ENCODE assay signal across 9 cellular contexts in genomic region chrX:38817004-38817703, GRCh38. TPM values are rescaled to one million over a fixed set of nuclear protein-coding genes. Genes with fewer than 3 reads are reported as not detected.
DNase-seq lines count a peak whose midpoint lies in the region; ATAC-seq, FAIRE-seq and TF ChIP-seq lines count a peak whose summit lies in the region.
"Had no signal": no experiment of that assay in that cellular context is flagged by ENCODE, and none has a peak within 500 bp of the region (broad histone marks: within the 10 kb centered on the region; RNA-seq: fewer than 3 reads in every experiment).

No MANE protein-coding gene starts in this region.

- H3T11ph ChIP-seq in H9 (ENCODE audit: low read length) = no peak overlapping the region

- no peaks in the 10 kb centered on the region for H3K27me3 Mint-ChIP-seq in H9 (ENCODE audit: low read depth)

- no peak overlapping the region for H2AK5ac ChIP-seq in H9 (ENCODE audit: insufficient read length, low read length)

- H4K91ac ChIP-seq in H9 (ENCODE audit: insufficient read length, low read depth, low read length) = no peak overlapping the region

- no peaks in the 10 kb centered on the region for H3K79me1 ChIP-seq in H9 (ENCODE audit: insufficient read depth, low read depth, low read length, poor library complexity, severe bottlenecking)

- peaks cover 2 to 5% (median 3%) of the 10 kb centered on the region in 3 experiments; a peak in 5 of 7 replicates for H3K36me3 Mint-ChIP-seq in H9 (ENCODE audit: insufficient read depth in 1 of 3, low read depth in 3 of 3)

- no peaks in the 10 kb centered on the region for H4K20me1 ChIP-seq in H9 (ENCODE audit: control insufficient read depth, insufficient read depth, insufficient read length)
- no peaks in the 10 kb centered on the region for H4K20me1 ChIP-seq in K562 (replicated peaks; ENCODE audit: control insufficient read depth, insufficient read depth, low read length)

- CTCF ChIA-PET in K562 (lab: Yijun Ruan, JAX; ENCODE audit: low intra/inter-chr PET ratio) = no interaction called here

- H3K36me3 ChIP-seq in K562 (ENCODE audit: control insufficient read depth, insufficient read depth, low read length) = no peaks in the 10 kb centered on the region

- H3K9ac ChIP-seq in H9 (ENCODE audit: extremely low read depth, insufficient read length, low read length) = no peak overlapping the region
- H3K9ac ChIP-seq in K562 (ENCODE audit: insufficient read depth in 1 of 2, low read depth in 2 of 2, low read length in 2 of 2) = no peak overlapping the region

- no peak overlapping the region for H3K4me3 Mint-ChIP-seq in H9

- H3K4me1 ChIP-seq in H9 (ENCODE audit: insufficient read depth, low read length) (peaks cover 8% of the 10 kb centered on the region), K562 (replicated peaks in 1 of 2; ENCODE audit: control insufficient read depth in 2 of 2, insufficient read depth in 2 of 2, low read length in 2 of 2) (peaks cover 0 to 16% of the 10 kb centered on the region in 2 experiments; a peak in 3 of 5 replicates)

- no peak overlapping the region for H3K14ac ChIP-seq in H9 (ENCODE audit: insufficient read depth, low read length)

- POLR2A ChIA-PET in K562 (lab: Yijun Ruan, JAX) = interaction anchor here (0.7 to 1.2 kb wide), 2 partner anchors 11 to 16 kb away, joined by 3 to 7 read pairs; partner anchors contain the start of gene MID1IP1

- H4K5ac ChIP-seq in H9 (ENCODE audit: insufficient read length, low read depth, low read length) = peak overlapping the region; percentile 73

- no peak overlapping the region for H3K4me2 ChIP-seq in H9 (ENCODE audit: insufficient read depth, insufficient read length, low read length)
- peak overlapping the region; percentile 48 for H3K4me2 ChIP-seq in K562 (ENCODE audit: insufficient read depth, low read length)

- no peak overlapping the region for H2BK15ac ChIP-seq in H9 (ENCODE audit: low read depth, low read length)

- H3K79me2 ChIP-seq in H9 (ENCODE audit: insufficient read depth, low read length) = no peaks in the 10 kb centered on the region
- no peaks in the 10 kb centered on the region for H3K79me2 ChIP-seq in K562 (ENCODE audit: control insufficient read depth, insufficient read depth, low read length)

- no peak overlapping the region for H2BK120ac ChIP-seq in H9 (ENCODE audit: low read depth, low read length, poor library complexity, severe bottlenecking)

- H3K23ac ChIP-seq in H9 (ENCODE audit: insufficient read length, low read depth, low read length) = no peak overlapping the region

- H2BK5ac ChIP-seq in H9 (ENCODE audit: insufficient read length, low read length) = no peak overlapping the region

- intact Hi-C loops in K562 (cut with micrococcal nuclease) = no loop called here

- H3K9me1 ChIP-seq in K562 (ENCODE audit: control insufficient read depth, insufficient read depth, low read length) = peaks cover 3% of the 10 kb centered on the region

- no peak for TF ChIP-seq RAD21 in K562 (CRISPR knock-in tag; conservative IDR thresholded peaks at IDR 0.05 in 1 of 2, IDR thresholded peaks at IDR 0.05 in 1 of 2)

- no peaks in the 10 kb centered on the region for H3K9me3 ChIP-seq in H9 (ENCODE audit: control insufficient read depth, low read depth, low read length)
- no peaks in the 10 kb centered on the region for H3K9me3 ChIP-seq in K562 (replicated peaks; ENCODE audit: control insufficient read depth, insufficient read depth, low read depth, low read length)

- no peak overlapping the region for H3K18ac ChIP-seq in H9 (ENCODE audit: insufficient read length, low read depth, low read length)

- peak overlapping the region; percentile 80 for H2BK12ac ChIP-seq in H9 (ENCODE audit: insufficient read length, low read depth, low read length)

- no peak overlapping the region for H2AFZ ChIP-seq in H9 (ENCODE audit: low read length)
- peak overlapping the region; percentile 95 for H2AFZ ChIP-seq in K562 (ENCODE audit: low read depth, low read length)

- peak; percentile 64 for TF ChIP-seq EP300 in K562 (IDR thresholded peaks at IDR 0.05; ENCODE audit: low read length)

- in situ Hi-C loops in K562 (cut with MboI) = no loop called here

- no peak for TF ChIP-seq POLR2A in K562 (conservative IDR thresholded peaks at IDR 0.05)

- no peak overlapping the region for H3K4ac ChIP-seq in H9 (ENCODE audit: low read depth, low read length)

- H3K56ac ChIP-seq in H9 (ENCODE audit: insufficient read length, low read depth, low read length) = no peak overlapping the region

- H3K27ac ChIP-seq in H9 (ENCODE audit: insufficient read length, low read depth, low read length) = no peak overlapping the region
- H3K27ac ChIP-seq in K562 (ENCODE audit: extremely low read depth, low read depth, low read length) = peak overlapping the region; percentile 70

- H3K4me3 ChIP-seq in K562 = no peak overlapping the region

- FAIRE-seq in K562 (lab: Jason Lieb, UNC) = peak; percentile 86

- BruUV-seq in K562 (replicated peaks; lab: Mats Ljungman, UMichigan) = no TSS peak

- no peak overlapping the region for H3K27ac Mint-ChIP-seq in H9

- WGBS in H9 (ENCODE audit: extremely low coverage, insufficient read length, low lambda C conversion rate) = no CpG with 5 or more reads among the region's 2 CpGs
- whole genome bisulfite sequencing in K562 (ENCODE audit: insufficient coverage, low coverage, missing lambda C conversion rate) = 8% methylated on average over 2 of the region's 2 CpGs

- H4K8ac ChIP-seq in H9 (replicated peaks; ENCODE audit: insufficient read length, low read depth, low read length) = no peak overlapping the region

- no peak for TF ChIP-seq CTCF in H9 (conservative IDR thresholded peaks at IDR 0.05)
- TF ChIP-seq CTCF in K562 (IDR thresholded peaks at IDR 0.05 in 2 of 3, conservative IDR thresholded peaks at IDR 0.05 in 1 of 3; ENCODE audit: insufficient read depth in 2 of 3, low read depth in 1 of 3, low read length in 3 of 3) = no peak

- 0 out of 2 replicates have a peak, but pooled peaks cover 2% of the 10 kb centered on the region for H3K27me3 ChIP-seq in H9 (ENCODE audit: insufficient read depth, low read length)
- H3K27me3 ChIP-seq in K562 (ENCODE audit: control insufficient read depth in 2 of 2, insufficient read depth in 2 of 2, low read length in 2 of 2) = no peaks in the 10 kb centered on the region; a peak in 1 of 5 replicates

- H3K4me1 Mint-ChIP-seq in H9 = no peaks in the 10 kb centered on the region; a peak in 3 of 4 replicates

- H2BK20ac ChIP-seq in H9 (ENCODE audit: low read depth, low read length, poor library complexity, severe bottlenecking) = peak overlapping the region; percentile 26

- ATAC-seq in K562 = peak; percentile 90
- no peak for ATAC-seq in GM19035 (IDR thresholded peaks at IDR 0.05; ENCODE audit: unreplicated experiment)
- ATAC-seq in GM21515 (IDR thresholded peaks at IDR 0.05; ENCODE audit: unreplicated experiment) = no peak
- ATAC-seq: Panc1 had no signal

- no peaks in the 10 kb centered on the region for H3K23me2 ChIP-seq in H9 (ENCODE audit: insufficient read length, low read depth, low read length, poor library complexity, severe bottlenecking)

- peaks cover 33 to 41% of the 10 kb centered on the region in 2 experiments for H3K9me3 Mint-ChIP-seq in H9

- peak; percentile 33 for DNase-seq in AG08396 (ENCODE audit: low spot score)
- DNase-seq in H9 = peak; percentile 33
- peak; percentile 14 to 65 (median 36) for DNase-seq in K562 (ENCODE audit: extremely low read depth in 1 of 4, low spot score in 3 of 4)
- peak; percentile 47 for DNase-seq in medulla oblongata (ENCODE audit: extremely low spot score)
- DNase-seq in pons (ENCODE audit: low spot score) = no peak
- no peak for DNase-seq in stimulated activated CD4-positive, alpha-beta T cell treated with anti-CD3 and anti-CD28 coated beads, Interleukin-2, amount 100 ng/mL, for 24 hours

TF ChIP-seq in K562, 482 proteins besides CTCF, POLR2A, EP300 and RAD21 (continues in another document):
- TF ChIP-seq U2AF2 (optimal IDR thresholded peaks at IDR 0.05; ENCODE audit: low read depth, low read length) = no peak
- no peak for TF ChIP-seq SIN3A (IDR thresholded peaks at IDR 0.05; ENCODE audit: borderline replicate concordance in 2 of 2, control insufficient read depth in 1 of 2, low read depth in 2 of 2, low read length in 2 of 2)
- TF ChIP-seq HOMEZ (CRISPR knock-in tag; IDR thresholded peaks at IDR 0.05) = no peak
- no peak for TF ChIP-seq ZZZ3 (IDR thresholded peaks at IDR 0.05)
- TF ChIP-seq GATAD2A (IDR thresholded peaks at IDR 0.05) = no peak
- TF ChIP-seq SAFB2 (IDR thresholded peaks at IDR 0.05; ENCODE audit: borderline replicate concordance, low read depth, low read length, severe bottlenecking) = no peak
- TF ChIP-seq ZKSCAN1 (IDR thresholded peaks at IDR 0.05; ENCODE audit: low read depth, low read length) = no peak

RNA-seq across cellular contexts. Expression of gene MID1IP1, which starts 15.9 kb away (rescaled TPM):
- total RNA-seq in H9 (2021) (100 and 102 TPM in 2 replicates), K562 (2014; rRNA removed) (82.1 and 102 TPM in 2 replicates), K562 (2014; rRNA removed; fragmentation: Illumina TruSeq; extraction: Trizol) (20.7 and 20.9 TPM in 2 replicates), K562 (2015; rRNA removed; fragmentation: Illumina TruSeq; extraction: Trizol) (27.5 and 29.9 TPM in 2 replicates), K562 (2021) (90.4 and 94.7 TPM in 2 replicates)
- total RNA-seq in K562 (2011; cell fraction: chromatin; rRNA removed; ENCODE audit: low replicate concordance) = 21.8 and 40.2 TPM in 2 replicates
- total RNA-seq in K562 (2011; cell fraction: nucleolus; rRNA removed) = 57.5 and 57.7 TPM in 2 replicates
- total RNA-seq in K562 (2011; cell fraction: nucleoplasm; rRNA removed) = 35.4 and 38.0 TPM in 2 replicates
- polyA plus RNA-seq in K562 (2011; rRNA removed) (36.9 and 42.0 TPM in 2 replicates), K562 (2014; fragmentation: Illumina TruSeq; extraction: Trizol) (22.1 and 43.9 TPM in 2 replicates), K562 (2014; fragmentation: Nextera tagmentation; extraction: Ambion mirVana) (under 1 TPM; 0.51 to 0.80 TPM), K562 (2014; rRNA removed) (97.0 and 102 TPM in 2 replicates)
- polyA plus RNA-seq in K562 (2011; cell fraction: cytosol; rRNA removed) = 50.7 and 84.5 TPM in 2 replicates
- 38.7 and 57.5 TPM in 2 replicates for polyA plus RNA-seq in K562 (2011; cell fraction: nucleus; rRNA removed)
- 49.3 and 83.1 TPM in 2 replicates for polyA plus RNA-seq in K562 (2012)
- 9.1 and 14.7 TPM in 2 replicates for polyA minus RNA-seq in K562 (2011; rRNA and poly(A)+ RNA removed)
- polyA minus RNA-seq in K562 (2011; cell fraction: cytosol; rRNA and poly(A)+ RNA removed) = 26.2 and 29.8 TPM in 2 replicates
- polyA minus RNA-seq in K562 (2011; cell fraction: nucleus; rRNA and poly(A)+ RNA removed) = 28.3 and 31.4 TPM in 2 replicates

Comparison
In these comparisons a context has a peak if more than half of its experiments do, and no peak if none do; other contexts are left out.
1. DNase-seq: peak in AG08396 (single experiment), H9 (single experiment), K562 (4 of 4) and medulla oblongata (single experiment); none in pons (single experiment) and stimulated activated CD4-positive, alpha-beta T cell treated with anti-CD3 and anti-CD28 coated beads, Interleukin-2, amount 100 ng/mL, for 24 hours (0 of 2).